Comparison of ENCODE assay signal across 10 cellular contexts in the genomic region with DNA sequence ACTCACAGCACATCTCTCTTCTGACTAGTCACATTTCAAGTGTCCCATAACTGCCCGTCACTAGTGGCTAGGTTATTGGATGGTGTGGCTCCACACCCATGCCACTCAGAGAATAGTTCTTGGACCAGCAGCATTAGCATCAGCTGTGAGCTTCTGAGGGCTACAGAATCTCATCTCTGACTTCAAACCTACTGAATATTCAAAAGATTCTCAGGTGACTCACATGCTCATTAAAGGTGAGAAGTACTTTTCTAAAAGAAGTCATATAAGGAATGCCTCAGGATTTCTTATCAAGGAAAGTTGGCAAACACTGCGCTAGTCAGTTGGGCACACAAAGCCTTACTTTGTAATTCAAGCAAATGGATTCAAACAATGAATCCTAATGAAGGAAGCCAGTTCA.
"Had no signal": no experiment of that assay in that cellular context is flagged by ENCODE, and none has a peak within 500 bp of the region (broad histone marks: within the 10 kb centered on the region; RNA-seq: fewer than 3 reads in every experiment).

No MANE protein-coding gene starts in this region.

- H3K36me3 ChIP-seq: HAP-1 had no signal

- H3K9ac ChIP-seq: GM23248 had no signal

- H3K4me1 Mint-ChIP-seq: IgD-negative memory B cell had no signal

- H3K4me1 ChIP-seq: HAP-1 had no signal

- H3K4me3 Mint-ChIP-seq: HFFc6, IgD-negative memory B cell had no signal

- H3K27ac Mint-ChIP-seq: HFFc6 had no signal

- H3K9me3 ChIP-seq: HAP-1 had no signal

- H3K36me3 Mint-ChIP-seq: IgD-negative memory B cell had no signal

- H3K27ac ChIP-seq: GM23248, HL-60 had no signal

- ATAC-seq: HCT116, HepG2 had no signal

- H3K4me3 ChIP-seq: GM23248, HAP-1 had no signal

- DNase-seq: GM23248, GOT3, H7, HFFc6, KBM-7 had no signal

- H3K27me3 Mint-ChIP-seq: IgD-negative memory B cell had no signal
